Comparison of ENCODE assay signal across 8 cellular contexts in the genomic region with DNA sequence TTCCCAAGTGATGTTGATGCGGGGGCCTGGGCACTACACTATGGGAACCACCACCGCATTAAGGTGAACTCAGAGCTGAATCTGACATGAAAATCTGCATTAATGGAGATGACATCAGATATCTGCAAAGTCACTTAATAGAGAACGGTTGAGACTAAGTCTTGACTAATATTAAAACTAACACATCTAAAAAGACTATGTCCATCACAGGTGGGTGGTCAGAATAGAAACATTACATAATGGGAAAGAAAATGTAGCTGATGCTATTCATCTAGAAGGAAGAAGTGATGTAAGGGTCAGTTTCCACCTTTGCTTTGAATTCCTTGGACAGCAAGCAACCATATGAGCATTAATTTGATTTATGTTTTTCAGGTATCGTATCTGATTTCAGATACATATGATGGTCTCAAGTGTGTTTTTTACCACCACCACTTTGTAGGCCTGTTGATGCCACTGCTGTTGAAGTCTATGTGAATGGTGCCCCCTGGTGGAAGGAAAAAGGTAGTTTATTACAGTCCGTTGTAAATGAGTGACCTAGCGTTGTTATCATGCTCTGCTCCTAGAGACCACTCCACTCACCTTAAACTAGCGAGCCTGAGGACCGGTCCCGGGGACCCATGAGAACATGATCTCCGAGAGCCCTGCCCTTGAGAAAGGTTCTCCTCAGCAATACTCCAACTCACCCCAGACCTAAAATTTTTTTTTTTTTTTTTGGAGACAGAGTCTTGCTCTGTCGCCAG.
A peak's percentile ranks its signal among the peaks of the same experiment; 100 is the strongest.
DNase-seq lines count a peak whose midpoint lies in the region; ATAC-seq and TF ChIP-seq lines count a peak whose summit lies in the region.

No MANE protein-coding gene starts in this region.

- peak overlapping the region; percentile 28 for H3K9ac ChIP-seq in mesenchymal stem cell (ENCODE audit: low read length)

- no peaks in the 10 kb centered on the region for H3K36me3 ChIP-seq in effector memory CD4-positive, alpha-beta T cell (ENCODE audit: control insufficient read depth, insufficient read depth, low read length)
- H3K36me3 ChIP-seq in mesenchymal stem cell (ENCODE audit: control insufficient read depth in 1 of 2, insufficient read depth in 2 of 2, low read depth in 1 of 2, low read length in 2 of 2), result peaks cover 0 to 41% of the 10 kb centered on the region in 2 experiments

- no peak overlapping the region for H2AK5ac ChIP-seq in mesenchymal stem cell (ENCODE audit: low read length, severe bottlenecking)

- no peaks in the 10 kb centered on the region for H3K27me3 ChIP-seq in effector memory CD4-positive, alpha-beta T cell (replicated peaks; ENCODE audit: control insufficient read depth, insufficient read depth, low read length, poor library complexity, severe bottlenecking)
- H3K27me3 ChIP-seq in mesenchymal stem cell (ENCODE audit: control insufficient read depth in 1 of 2, insufficient read depth in 1 of 2, low read length in 2 of 2), result no peaks in the 10 kb centered on the region

- H3K79me1 ChIP-seq in mesenchymal stem cell (replicated peaks; ENCODE audit: low read length, poor library complexity, severe bottlenecking), result peaks cover 2% of the 10 kb centered on the region

- no peak overlapping the region for H3K4me2 ChIP-seq in mesenchymal stem cell (ENCODE audit: low read length, poor library complexity, severe bottlenecking)

- no peaks in the 10 kb centered on the region for H3K27me3 Mint-ChIP-seq in Calu3 (ENCODE audit: unreplicated experiment)

- H2BK120ac ChIP-seq in mesenchymal stem cell (ENCODE audit: low read depth, low read length), result no peak overlapping the region

- H3K23ac ChIP-seq in mesenchymal stem cell (ENCODE audit: low read length in 2 of 2), result no peak overlapping the region

- H2BK5ac ChIP-seq in mesenchymal stem cell (ENCODE audit: low read depth, low read length, poor library complexity, severe bottlenecking), result no peak overlapping the region

- H3K27ac ChIP-seq in effector memory CD4-positive, alpha-beta T cell (ENCODE audit: insufficient read depth, low read length, poor library complexity, severe bottlenecking), result no peak overlapping the region
- no peak overlapping the region for H3K27ac ChIP-seq in mesenchymal stem cell (ENCODE audit: low read length, poor library complexity, severe bottlenecking)

- H3K4ac ChIP-seq in mesenchymal stem cell (ENCODE audit: low read depth in 1 of 2, low read length in 2 of 2), result no peak overlapping the region

- no peak overlapping the region for H3K18ac ChIP-seq in mesenchymal stem cell (ENCODE audit: low read depth in 1 of 2, low read length in 2 of 2)

- H3K9me3 Mint-ChIP-seq in Calu3 (ENCODE audit: low read depth, unreplicated experiment), result no peaks in the 10 kb centered on the region

- H3K4me1 Mint-ChIP-seq in Calu3 (ENCODE audit: low read depth, unreplicated experiment), result no peaks in the 10 kb centered on the region

- no peak overlapping the region for H3K4me3 ChIP-seq in effector memory CD4-positive, alpha-beta T cell (ENCODE audit: insufficient read depth, low read depth, low read length, poor library complexity, severe bottlenecking)
- no peak overlapping the region for H3K4me3 ChIP-seq in mesenchymal stem cell (ENCODE audit: insufficient read depth in 1 of 2, low read depth in 1 of 2, low read length in 2 of 2)

- no peak for TF ChIP-seq CTCF in Calu3 (IDR thresholded peaks at IDR 0.05; ENCODE audit: unreplicated experiment)

- no peak overlapping the region for H4K8ac ChIP-seq in mesenchymal stem cell (ENCODE audit: low read length)

- CTCF ChIA-PET in Calu3 (lab: Charles Lee), result interaction anchor here (1.6 kb wide), 1 partner anchor 208 kb away, joined by 5 read pairs; no protein-coding TSS in a partner anchor

- H4K91ac ChIP-seq in mesenchymal stem cell (ENCODE audit: low read length), result no peak overlapping the region

- no peaks in the 10 kb centered on the region for H3K36me3 Mint-ChIP-seq in Calu3 (ENCODE audit: insufficient read depth, unreplicated experiment)

- WGBS in mesenchymal stem cell, result 44% methylated on average over 8 of the region's 11 CpGs

- no peaks in the 10 kb centered on the region for H3K9me3 ChIP-seq in effector memory CD4-positive, alpha-beta T cell (ENCODE audit: control insufficient read depth, low read length)
- no peaks in the 10 kb centered on the region for H3K9me3 ChIP-seq in mesenchymal stem cell (ENCODE audit: control insufficient read depth, low read length)

- DNase-seq in Calu3 (peak; percentile 57), NCI-H460 (ENCODE audit: extremely low read depth, low read depth) (peak; percentile 75), mesenchymal stem cell (peak; percentile 84), stromal cell of bone marrow (ENCODE audit: low read depth) (peak; percentile 65)
- peak; percentile 38 for DNase-seq in activated CD4-positive, CD25-positive, alpha-beta regulatory T cell treated with anti-CD3 and anti-CD28 coated beads, Interleukin-2, amount 50 U/mL, for 72 hours
- DNase-seq in effector memory CD4-positive, alpha-beta T cell, result peak in 2 of 3 donors; percentile 9 to 53

- no peak overlapping the region for H3K27ac Mint-ChIP-seq in Calu3 (ENCODE audit: unreplicated experiment)

- intact Hi-C loops in Calu3 (cut with micrococcal nuclease; ENCODE audit: unreplicated experiment), result loop anchor here (1.0 to 10.0 kb wide), 2 partner anchors 207 to 282 kb away; no protein-coding TSS in a partner anchor

- H2BK12ac ChIP-seq in mesenchymal stem cell (ENCODE audit: low read length in 2 of 2), result no peak overlapping the region

- H2BK15ac ChIP-seq in mesenchymal stem cell (ENCODE audit: low read depth, poor library complexity, severe bottlenecking), result no peak overlapping the region

- H3K4me3 Mint-ChIP-seq in Calu3 (ENCODE audit: low read depth, unreplicated experiment), result no peak overlapping the region

- H3K14ac ChIP-seq in mesenchymal stem cell (ENCODE audit: low read length in 2 of 2), result no peak overlapping the region

- H2AFZ ChIP-seq in mesenchymal stem cell (ENCODE audit: low read depth, low read length), result no peak overlapping the region

- peak; percentile 77 for ATAC-seq in GM19372 (IDR thresholded peaks at IDR 0.05; ENCODE audit: low read depth, unreplicated experiment)
- peak; percentile 68 for ATAC-seq in HG03442 (IDR thresholded peaks at IDR 0.05; ENCODE audit: unreplicated experiment)

- BruUV-seq in Calu3 (replicated peaks; lab: Mats Ljungman, UMichigan), result no TSS peak

- no peaks in the 10 kb centered on the region for H3K4me1 ChIP-seq in effector memory CD4-positive, alpha-beta T cell (ENCODE audit: control insufficient read depth, insufficient read depth, low read length, poor library complexity, severe bottlenecking)
- no peaks in the 10 kb centered on the region for H3K4me1 ChIP-seq in mesenchymal stem cell (ENCODE audit: control insufficient read depth, insufficient read depth, low read depth, low read length)

Comparison
In these comparisons a context has a peak if more than half of its experiments do, and no peak if none do; other contexts are left out.
1. DNase-seq: peak in every context shown above with its lines; median percentile 84 in mesenchymal stem cell; 75 in NCI-H460; 65 in stromal cell of bone marrow; 57 in Calu3; 38 in activated CD4-positive, CD25-positive, alpha-beta regulatory T cell treated with anti-CD3 and anti-CD28 coated beads, Interleukin-2, amount 50 U/mL, for 72 hours; 31 in effector memory CD4-positive, alpha-beta T cell.